In the genomic region with DNA sequence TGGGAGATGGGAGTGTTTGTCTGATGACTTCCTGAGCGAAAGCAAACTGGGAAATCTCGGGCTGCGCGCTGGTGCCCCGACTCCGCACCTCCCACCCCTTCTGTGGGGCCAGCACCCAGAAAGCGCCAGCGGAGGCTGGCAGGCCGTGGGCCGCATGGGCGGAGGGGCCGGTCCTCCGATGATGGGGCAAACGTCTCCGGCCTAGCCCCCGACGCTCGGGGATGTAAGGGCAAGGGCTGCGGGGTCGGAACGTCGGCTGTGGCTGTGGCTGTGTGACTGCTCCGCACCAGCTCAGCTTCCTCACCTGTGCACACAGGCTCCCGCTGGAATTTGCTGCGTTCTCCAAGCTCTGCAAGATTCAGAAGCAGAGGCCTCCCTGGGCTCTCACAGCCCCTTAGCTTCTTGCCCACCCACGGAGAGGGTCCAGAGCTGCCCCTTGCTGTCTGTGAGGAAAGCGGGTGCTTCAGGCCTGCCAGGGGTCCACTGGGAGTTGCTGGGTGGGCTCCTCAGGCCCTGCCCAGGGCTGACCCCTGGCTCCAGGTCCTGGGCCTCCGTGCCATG, we compare ENCODE assay signal across 13 cellular contexts. TPM values are rescaled to one million over a fixed set of nuclear protein-coding genes. Genes with fewer than 3 reads are reported as not detected.
DNase-seq lines count a peak whose midpoint lies in the region; ATAC-seq, FAIRE-seq and TF ChIP-seq lines count a peak whose summit lies in the region.
"Had no signal": no experiment of that assay in that cellular context is flagged by ENCODE, and none has a peak within 500 bp of the region (broad histone marks: within the 10 kb centered on the region; RNA-seq: fewer than 3 reads in every experiment).

No MANE protein-coding gene starts in this region.

- H3K27me3 Mint-ChIP-seq in H9 (ENCODE audit: low read depth) = no peaks in the 10 kb centered on the region; the same call in 1 of the 2 replicates
- no peaks in the 10 kb centered on the region for H3K27me3 Mint-ChIP-seq in progenitor cell of endocrine pancreas
- no peaks in the 10 kb centered on the region for H3K27me3 Mint-ChIP-seq in HFFc6 (ENCODE audit: insufficient read depth)

- H2BK20ac ChIP-seq in H9 (ENCODE audit: low read depth, low read length, poor library complexity, severe bottlenecking) = no peak overlapping the region

- intact Hi-C loops in K562 (cut with micrococcal nuclease) = loop anchor here (1.0 to 2.0 kb wide), 4 partner anchors 53 to 287 kb away; no protein-coding TSS in a partner anchor
- intact Hi-C loops in kidney (cut with DNase I) = loop anchor here (5.0 kb wide), 1 partner anchor 148 kb away; no protein-coding TSS in a partner anchor
- intact Hi-C loops in spleen (cut with DNase I; ENCODE audit: low total_unique reads) = loop anchor here (2.0 to 5.0 kb wide), 2 partner anchors 147 to 298 kb away; no protein-coding TSS in a partner anchor

- H3K4me3 ChIP-seq in K562 = no peak overlapping the region
- H3K4me3 ChIP-seq in kidney (ENCODE audit: low read length in 2 of 2) = no peak overlapping the region
- peak overlapping the region in 1 of 8 donors; percentile 61 for H3K4me3 ChIP-seq in spleen
- H3K4me3 ChIP-seq: SJSA1 had no signal

- H2BK15ac ChIP-seq in H9 (ENCODE audit: low read depth, low read length) = no peak overlapping the region

- H3K27ac Mint-ChIP-seq in H9 (peak overlapping the region in 2 of 3 experiments; percentile 64 to 65; a peak in 1 of 7 replicates), progenitor cell of endocrine pancreas (no peak overlapping the region), HFFc6 (no peak overlapping the region)
- H3K27ac Mint-ChIP-seq: activated naive CD8-positive, alpha-beta T cell treated with anti-CD3 and anti-CD28 coated beads, Interleukin-2, amount 50 U/mL, for 24 hours had no signal

- peaks cover 0 to 2% of the 10 kb centered on the region in 2 experiments; a peak in 2 of 5 replicates for H3K9me3 Mint-ChIP-seq in H9
- peaks cover under 1% of the 10 kb centered on the region for H3K9me3 Mint-ChIP-seq in progenitor cell of endocrine pancreas (ENCODE audit: low read depth)
- no peaks in the 10 kb centered on the region for H3K9me3 Mint-ChIP-seq in HFFc6
- H3K9me3 Mint-ChIP-seq: activated naive CD8-positive, alpha-beta T cell treated with anti-CD3 and anti-CD28 coated beads, Interleukin-2, amount 50 U/mL, for 24 hours; naive thymus-derived CD8-positive, alpha-beta T cell had no signal

- no peak overlapping the region for H3K4me3 Mint-ChIP-seq in H9
- no peak overlapping the region for H3K4me3 Mint-ChIP-seq in progenitor cell of endocrine pancreas (ENCODE audit: low read depth)
- no peak overlapping the region for H3K4me3 Mint-ChIP-seq in HFFc6

- in situ Hi-C loops in K562 (cut with MboI) = loop anchor here (10.0 kb wide), 1 partner anchor 485 kb away; no protein-coding TSS in a partner anchor

- no peak overlapping the region for H3K23ac ChIP-seq in H9 (ENCODE audit: insufficient read length, low read depth, low read length)

- no peaks in the 10 kb centered on the region for H3K4me1 ChIP-seq in H9 (ENCODE audit: insufficient read depth, low read length)
- H3K4me1 ChIP-seq in K562 (replicated peaks in 1 of 2; ENCODE audit: control insufficient read depth in 2 of 2, insufficient read depth in 2 of 2, low read length in 2 of 2) = peaks cover 10 to 63% of the 10 kb centered on the region in 2 experiments; a peak in 4 of 5 replicates
- H3K4me1 ChIP-seq in kidney (ENCODE audit: control insufficient read depth in 1 of 2, insufficient read depth in 1 of 2, low read depth in 1 of 2, low read length in 2 of 2) = peaks cover 10 to 14% of the 10 kb centered on the region in 2 donors
- peaks cover 9 to 38% (median 22%) of the 10 kb centered on the region in 6 donors for H3K4me1 ChIP-seq in spleen

- POLR2A ChIA-PET in K562 (lab: Yijun Ruan, JAX) = no interaction called here

- ATAC-seq in K562 = no peak

- H4K20me1 ChIP-seq in H9 (ENCODE audit: control insufficient read depth, insufficient read depth, insufficient read length) (no peaks in the 10 kb centered on the region), K562 (replicated peaks; ENCODE audit: control insufficient read depth, insufficient read depth, low read length) (peaks cover 14% of the 10 kb centered on the region)

- TF ChIP-seq CTCF in H9 (conservative IDR thresholded peaks at IDR 0.05) (no peak), K562 (IDR thresholded peaks at IDR 0.05 in 2 of 3, conservative IDR thresholded peaks at IDR 0.05 in 1 of 3; ENCODE audit: insufficient read depth in 2 of 3, low read depth in 1 of 3, low read length in 3 of 3) (no peak), kidney (IDR thresholded peaks at IDR 0.05; ENCODE audit: borderline replicate concordance, extremely low read depth, insufficient read depth) (no peak), spleen (IDR thresholded peaks at IDR 0.05 in 8 of 11, conservative IDR thresholded peaks at IDR 0.05 in 3 of 11) (no peak), progenitor cell of endocrine pancreas (IDR thresholded peaks at IDR 0.05; ENCODE audit: unreplicated experiment) (no peak), HFFc6 (IDR thresholded peaks at IDR 0.05) (no peak)

- no peaks in the 10 kb centered on the region for H3K9me1 ChIP-seq in K562 (ENCODE audit: control insufficient read depth, insufficient read depth, low read length)

- no peak for TF ChIP-seq RAD21 in K562 (CRISPR knock-in tag; conservative IDR thresholded peaks at IDR 0.05 in 1 of 2, IDR thresholded peaks at IDR 0.05 in 1 of 2)

- H3K4me2 ChIP-seq in H9 (ENCODE audit: insufficient read depth, insufficient read length, low read length) (no peak overlapping the region), K562 (ENCODE audit: insufficient read depth, low read length) (no peak overlapping the region)

- no TSS peak for BruUV-seq in K562 (replicated peaks; lab: Mats Ljungman, UMichigan)

- CTCF ChIA-PET in K562 (lab: Yijun Ruan, JAX; ENCODE audit: low intra/inter-chr PET ratio) = interaction anchor here (0.6 to 3.6 kb wide), 9 partner anchors 53 to 381 kb away, joined by 3 to 100 read pairs (median 4); no protein-coding TSS in a partner anchor

- H3K14ac ChIP-seq in H9 (ENCODE audit: insufficient read depth, low read length) = no peak overlapping the region; the same call in 1 of the 2 replicates

- H3K9ac ChIP-seq in H9 (ENCODE audit: extremely low read depth, insufficient read length, low read length) (no peak overlapping the region), K562 (ENCODE audit: insufficient read depth in 1 of 2, low read depth in 2 of 2, low read length in 2 of 2) (peak overlapping the region in 1 of 2 experiments; percentile 4; a peak in 1 of 4 replicates), kidney (ENCODE audit: low read length in 2 of 2) (peak overlapping the region in 1 of 2 donors; percentile 69)

- peaks cover 13 to 20% of the 10 kb centered on the region in 2 experiments for H3K4me1 Mint-ChIP-seq in H9
- H3K4me1 Mint-ChIP-seq in progenitor cell of endocrine pancreas (ENCODE audit: low read depth) = peaks cover 2% of the 10 kb centered on the region
- H3K4me1 Mint-ChIP-seq in HFFc6 (ENCODE audit: low read depth) = peaks cover 9% of the 10 kb centered on the region; the same call in 1 of the 2 replicates

- FAIRE-seq in K562 (lab: Jason Lieb, UNC) = no peak
- FAIRE-seq in kidney (lab: Jason Lieb, UNC) = no peak
- FAIRE-seq: bronchial epithelial cell had no signal

- no peak for DNase-seq in H9
- no peak for DNase-seq in K562 (ENCODE audit: extremely low read depth in 1 of 4, low spot score in 3 of 4)
- peak; percentile 74 for DNase-seq in kidney
- DNase-seq in spleen = peak; percentile 74
- no peak for DNase-seq in progenitor cell of endocrine pancreas (ENCODE audit: low spot score, unreplicated experiment)
- no peak for DNase-seq in HFFc6
- no peak for DNase-seq in NK-92 treated with Interleukin-12 subunit alpha and Interleukin-12 subunit beta, amount 100 ng/mL, for 24 hours (lab: John Stamatoyannopoulos, UW)
- no peak for DNase-seq in NCI-H1436 (lab: John Stamatoyannopoulos, UW)

- no peak overlapping the region for H2BK120ac ChIP-seq in H9 (ENCODE audit: low read depth, low read length, poor library complexity, severe bottlenecking)

- no peaks in the 10 kb centered on the region for H3K23me2 ChIP-seq in H9 (ENCODE audit: insufficient read length, low read depth, low read length, poor library complexity, severe bottlenecking)

- H3K27ac ChIP-seq in H9 (ENCODE audit: insufficient read length, low read depth, low read length) (no peak overlapping the region), K562 (ENCODE audit: extremely low read depth, low read depth, low read length) (no peak overlapping the region), kidney (ENCODE audit: low read depth in 2 of 2, low read length in 2 of 2) (peak overlapping the region; percentile 73 to 86), spleen (peak overlapping the region in 3 of 8 donors; percentile 72 to 84 (median 83))
- H3K27ac ChIP-seq: SJSA1 had no signal

- H3K36me3 Mint-ChIP-seq in H9 (ENCODE audit: insufficient read depth in 1 of 3, low read depth in 3 of 3) (peaks cover 21 to 28% (median 21%) of the 10 kb centered on the region in 3 experiments), progenitor cell of endocrine pancreas (ENCODE audit: insufficient read depth) (peaks cover 11% of the 10 kb centered on the region), HFFc6 (ENCODE audit: low read depth) (peaks cover 11% of the 10 kb centered on the region; the same call in 1 of the 2 replicates)
- H3K36me3 Mint-ChIP-seq: naive thymus-derived CD8-positive, alpha-beta T cell had no signal

- H3K9me3 ChIP-seq in H9 (ENCODE audit: control insufficient read depth, low read depth, low read length) = no peaks in the 10 kb centered on the region
- H3K9me3 ChIP-seq in K562 (replicated peaks; ENCODE audit: control insufficient read depth, insufficient read depth, low read depth, low read length) = peaks cover 2% of the 10 kb centered on the region; the same call in 1 of the 2 replicates
- H3K9me3 ChIP-seq in kidney (ENCODE audit: control insufficient read depth in 1 of 2, low read length in 2 of 2) = no peaks in the 10 kb centered on the region
- no peaks in the 10 kb centered on the region for H3K9me3 ChIP-seq in spleen
- H3K9me3 ChIP-seq: SJSA1, upper lobe of right lung had no signal

- H2AFZ ChIP-seq in H9 (ENCODE audit: low read length) (no peak overlapping the region), K562 (ENCODE audit: low read depth, low read length) (no peak overlapping the region)

- H2AK5ac ChIP-seq in H9 (ENCODE audit: insufficient read length, low read length) = no peak overlapping the region

- H3K36me3 ChIP-seq in K562 (ENCODE audit: control insufficient read depth, insufficient read depth, low read length) (no peaks in the 10 kb centered on the region), kidney (ENCODE audit: control insufficient read depth in 1 of 2, insufficient read depth in 2 of 2, low read length in 2 of 2) (peaks cover 0 to 3% of the 10 kb centered on the region in 2 donors), spleen (no peaks in the 10 kb centered on the region)
- H3K36me3 ChIP-seq: SJSA1, upper lobe of right lung had no signal

- WGBS in H9 (ENCODE audit: extremely low coverage, insufficient read length, low lambda C conversion rate) = no CpG with 5 or more reads among the region's 28 CpGs
- 49% methylated on average over 25 of the region's 28 CpGs for WGBS in K562 (ENCODE audit: insufficient coverage, low coverage, missing lambda C conversion rate)
- 91 to 97% (median 93%) methylated on average over 20 to 28 of the region's 28 CpGs for WGBS in spleen, 5 donors

- H3K79me2 ChIP-seq in H9 (ENCODE audit: insufficient read depth, low read length) (peaks cover 46% of the 10 kb centered on the region), K562 (ENCODE audit: control insufficient read depth, insufficient read depth, low read length) (no peaks in the 10 kb centered on the region; the same call in 2 of the 3 replicates)

- no peak overlapping the region for H3K18ac ChIP-seq in H9 (ENCODE audit: insufficient read length, low read depth, low read length)

- TF ChIP-seq POLR2A in K562 (conservative IDR thresholded peaks at IDR 0.05) (no peak), spleen (IDR thresholded peaks at IDR 0.05) (no peak)

- peaks cover 23% of the 10 kb centered on the region for H3K79me1 ChIP-seq in H9 (ENCODE audit: insufficient read depth, low read depth, low read length, poor library complexity, severe bottlenecking)

- H3T11ph ChIP-seq in H9 (ENCODE audit: low read length) = no peak overlapping the region

- H2BK12ac ChIP-seq in H9 (ENCODE audit: insufficient read length, low read depth, low read length) = no peak overlapping the region

- no peak overlapping the region for H3K4ac ChIP-seq in H9 (ENCODE audit: low read depth, low read length)

- no peak overlapping the region for H4K8ac ChIP-seq in H9 (replicated peaks; ENCODE audit: insufficient read length, low read depth, low read length)

- no peak overlapping the region for H3K56ac ChIP-seq in H9 (ENCODE audit: insufficient read length, low read depth, low read length)

- no peaks in the 10 kb centered on the region for H3K27me3 ChIP-seq in H9 (ENCODE audit: insufficient read depth, low read length)
- H3K27me3 ChIP-seq in K562 (ENCODE audit: control insufficient read depth in 2 of 2, insufficient read depth in 2 of 2, low read length in 2 of 2) = peaks cover 0 to 7% of the 10 kb centered on the region in 2 experiments; a peak in 2 of 5 replicates
- peaks cover 0 to 23% (median 0%) of the 10 kb centered on the region in 7 donors for H3K27me3 ChIP-seq in spleen (replicated peaks in 1 of 7)
- H3K27me3 ChIP-seq: SJSA1, upper lobe of right lung had no signal

- no peak overlapping the region for H4K91ac ChIP-seq in H9 (ENCODE audit: insufficient read length, low read depth, low read length)

- TF ChIP-seq EP300 in K562 (IDR thresholded peaks at IDR 0.05; ENCODE audit: low read length) = no peak

- no peak overlapping the region for H4K5ac ChIP-seq in H9 (ENCODE audit: insufficient read length, low read depth, low read length)

- no peak overlapping the region for H2BK5ac ChIP-seq in H9 (ENCODE audit: insufficient read length, low read length)

RNA-seq across cellular contexts. Expression of a gene that starts 35.0 kb away (rescaled TPM):
- total RNA-seq in H9 (2021) (232 and 234 TPM in 2 replicates), K562 (2014; rRNA removed) (12.0 and 16.1 TPM in 2 replicates), K562 (2014; rRNA removed; fragmentation: Illumina TruSeq; extraction: Trizol) (0.54 and 1.1 TPM in 2 replicates), K562 (2015; rRNA removed; fragmentation: Illumina TruSeq; extraction: Trizol) (1.6 and 2.3 TPM in 2 replicates), K562 (2021) (16.1 and 16.4 TPM in 2 replicates), kidney (316 TPM), spleen (100 to 1,000 TPM in 3 of 7 donors, 10 to 100 TPM in 4; 71.8 to 208 (median 99.6) TPM), progenitor cell of endocrine pancreas (271 TPM in 2 replicates)
- 18.2 and 47.1 TPM in 2 replicates for total RNA-seq in K562 (2011; cell fraction: chromatin; rRNA removed; ENCODE audit: low replicate concordance)
- 42.8 and 53.0 TPM in 2 replicates for total RNA-seq in K562 (2011; cell fraction: nucleolus; rRNA removed)
- 26.1 and 28.1 TPM in 2 replicates for total RNA-seq in K562 (2011; cell fraction: nucleoplasm; rRNA removed)
- polyA plus RNA-seq in K562 (2011; rRNA removed) (4.9 and 16.8 TPM in 2 replicates), K562 (2014; fragmentation: Illumina TruSeq; extraction: Trizol) (2.0 and 5.5 TPM in 2 replicates), K562 (2014; fragmentation: Nextera tagmentation; extraction: Ambion mirVana) (under 1 TPM; 0.14 to 0.25 TPM), K562 (2014; rRNA removed) (7.8 and 11.8 TPM in 2 replicates), kidney (ENCODE audit: insufficient read depth, low read depth, low replicate concordance) (150 TPM), spleen (10 to 100 TPM; 35.0 to 66.9 (median 60.0) TPM)
- polyA plus RNA-seq in K562 (2011; cell fraction: cytosol; rRNA removed) = 23.2 and 39.2 TPM in 2 replicates
- 67.4 and 83.8 TPM in 2 replicates for polyA plus RNA-seq in K562 (2011; cell fraction: nucleus; rRNA removed)
- polyA plus RNA-seq in K562 (2012) = 6.2 and 11.5 TPM in 2 replicates
- 2.9 and 3.3 TPM in 2 replicates for polyA minus RNA-seq in K562 (2011; rRNA and poly(A)+ RNA removed)
- 11.5 and 49.2 TPM in 2 replicates for polyA minus RNA-seq in K562 (2011; cell fraction: cytosol; rRNA and poly(A)+ RNA removed)
- 11.6 and 22.0 TPM in 2 replicates for polyA minus RNA-seq in K562 (2011; cell fraction: nucleus; rRNA and poly(A)+ RNA removed)
- total RNA-seq in HFFc6 (2021; fragmentation: NEBNext Ultra II Directional; extraction: Animal tissue kit (Norgen Biotek cat#: 25700)) = 10 to 100 TPM; 39.8 to 93.5 (median 86.8) TPM

Comparison
In these comparisons a context has a peak if more than half of its experiments do, and no peak if none do; other contexts are left out.
1. DNase-seq: peak in kidney (single experiment) and spleen (single experiment); none in H9 (single experiment), K562 (0 of 4), progenitor cell of endocrine pancreas (single experiment), HFFc6 (single experiment), NK-92 treated with Interleukin-12 subunit alpha and Interleukin-12 subunit beta, amount 100 ng/mL, for 24 hours (single experiment) and NCI-H1436 (single experiment).
2. H3K27ac ChIP-seq: peak in kidney (2 of 2); none in H9 (single experiment) and K562 (single experiment).
3. H3K27ac Mint-ChIP-seq: peak in H9 (2 of 3); none in progenitor cell of endocrine pancreas (single experiment) and HFFc6 (single experiment).